ENCODE assay signal across 8 cellular contexts in genomic region chrX:21839334-21840198, GRCh38. TPM values are rescaled to one million over a fixed set of nuclear protein-coding genes. Genes with fewer than 3 reads are reported as not detected.
DNase-seq lines count a peak whose midpoint lies in the region; ATAC-seq and FAIRE-seq lines count a peak whose summit lies in the region.

TSS of gene MBTPS2 (plus strand) at chrX:21839617. CDS start at chrX:21839735, 118 bp downstream.

- H3K27ac ChIP-seq in angular gyrus (ENCODE audit: low read depth, low read length) = peak within 1 kb of the TSS; percentile 84
- H3K27ac ChIP-seq in right cardiac atrium (ENCODE audit: low read length) = peak within 1 kb of the TSS; percentile 81

- peak within 1 kb of the TSS; percentile 88 for H3K4me3 Mint-ChIP-seq in T-helper 1 cell treated with Interleukin-12 subunit alpha and Interleukin-12 subunit beta and Interleukin-4 antibody, amounts not matched to agents 30 μg/mL and 1 μg/mL, for 36 hours

- no peak for FAIRE-seq in urothelium cell line (lab: Jason Lieb, UNC)

- H3K27me3 ChIP-seq in right cardiac atrium (ENCODE audit: control insufficient read depth, insufficient read depth) = no peaks in the 10 kb centered on the region

- no peaks in the 10 kb centered on the region for H3K27me3 Mint-ChIP-seq in T-helper 1 cell treated with Interleukin-12 subunit alpha and Interleukin-12 subunit beta and Interleukin-4 antibody, amounts not matched to agents 30 μg/mL and 1 μg/mL, for 36 hours (ENCODE audit: low read depth)

- H3K4me1 ChIP-seq in right cardiac atrium (ENCODE audit: control insufficient read depth, insufficient read depth, low read length) = peaks cover 2% of the 10 kb centered on the region

- H3K4me1 Mint-ChIP-seq in T-helper 1 cell treated with Interleukin-12 subunit alpha and Interleukin-12 subunit beta and Interleukin-4 antibody, amounts not matched to agents 30 μg/mL and 1 μg/mL, for 36 hours (ENCODE audit: low read depth) = peaks cover 6% of the 10 kb centered on the region

- peaks cover 3% of the 10 kb centered on the region for H3K36me3 Mint-ChIP-seq in T-helper 1 cell treated with Interleukin-12 subunit alpha and Interleukin-12 subunit beta and Interleukin-4 antibody, amounts not matched to agents 30 μg/mL and 1 μg/mL, for 36 hours (ENCODE audit: low read depth)

- intact Hi-C loops in right cardiac atrium (cut with DNase I) = loop anchor here in 1 of 4 donors (10.0 kb wide), 1 partner anchor 85 kb away; the partner anchor contains the start of gene SMPX

- no peaks in the 10 kb centered on the region for H3K9me3 Mint-ChIP-seq in T-helper 1 cell treated with Interleukin-12 subunit alpha and Interleukin-12 subunit beta and Interleukin-4 antibody, amounts not matched to agents 30 μg/mL and 1 μg/mL, for 36 hours

- peak within 1 kb of the TSS; percentile 63 for H3K4me3 ChIP-seq in right cardiac atrium (ENCODE audit: low read length)

- H3K9me3 ChIP-seq in right cardiac atrium (ENCODE audit: control insufficient read depth, low read length) = no peaks in the 10 kb centered on the region

- DNase-seq in NCI-H1694 treated with DMSO at 0.1 percent for 48 hours (lab: John Stamatoyannopoulos, UW) (peak; percentile 66), right cardiac atrium (peak; percentile 82 to 93 (median 91)), pulmonary artery endothelial cell (ENCODE audit: low read depth, low spot score) (peak; percentile 52), urothelium cell line (ENCODE audit: low spot score) (peak; percentile 41)

- H3K27ac Mint-ChIP-seq in T-helper 1 cell treated with Interleukin-12 subunit alpha and Interleukin-12 subunit beta and Interleukin-4 antibody, amounts not matched to agents 30 μg/mL and 1 μg/mL, for 36 hours = peak within 1 kb of the TSS; percentile 85

- peak; percentile 86 for ATAC-seq in GM18498 (IDR thresholded peaks at IDR 0.05; ENCODE audit: unreplicated experiment)
- ATAC-seq in HG02885 (IDR thresholded peaks at IDR 0.05; ENCODE audit: poor library complexity, unreplicated experiment) = peak; percentile 80
- peak; percentile 95 to 96 for ATAC-seq in right cardiac atrium

- WGBS in right cardiac atrium = under 1% methylated on average over 60 of the region's 61 CpGs

RNA-seq across cellular contexts. Expression of gene MBTPS2, which starts in this region (rescaled TPM):
- total RNA-seq in right cardiac atrium (10 to 100 TPM; 12.2 to 12.7 (median 12.3) TPM), pulmonary artery endothelial cell (6.0 and 6.3 TPM in 2 replicates)
- 5.0 TPM for polyA plus RNA-seq in right cardiac atrium

Comparison
In these comparisons a context has a peak if more than half of its experiments do, and no peak if none do; other contexts are left out.
1. Peak in every context shown above with its lines: DNase-seq, ATAC-seq, H3K4me3 ChIP-seq and H3K27ac ChIP-seq.
2. DNase-seq: peak in every context shown above with its lines; median percentile 91 in right cardiac atrium; 66 in NCI-H1694 treated with DMSO at 0.1 percent for 48 hours; 52 in pulmonary artery endothelial cell; 41 in urothelium cell line.